30 cellular contexts compared by ENCODE assay signal in genomic region chr14:44771495-44771894, GRCh38.
"Had no signal": no experiment of that assay in that cellular context is flagged by ENCODE, and none has a peak within 500 bp of the region (broad histone marks: within the 10 kb centered on the region; RNA-seq: fewer than 3 reads in every experiment).

No MANE protein-coding gene starts in this region.

- H3K9me3 ChIP-seq: gastroesophageal sphincter, right atrium auricular region, stomach, thyroid gland had no signal

- H3K27ac Mint-ChIP-seq: activated T-helper 1 cell treated with anti-CD3 and anti-CD28 coated beads, Interleukin-12 subunit alpha, Interleukin-12 subunit beta, Interleukin-2, Interleukin-4 antibody, amounts not matched to agents 30 ng/mL and 10 ng/mL and 1 ng/mL, durations not matched to agents 14 hours and 24 hours and 36 hours; memory B cell; natural killer cell; neural progenitor cell; stimulated activated naive B cell treated with anti-CD40 and anti-IgM and Interleukin-4, amounts not matched to agents 10 μg/mL and 1 μg/mL and 100 μg/mL, for 72 hours; T-helper 1 cell treated with Interleukin-12 subunit alpha and Interleukin-12 subunit beta and Interleukin-4 antibody, amounts not matched to agents 30 μg/mL and 1 μg/mL, for 36 hours had no signal

- H3K27me3 ChIP-seq: brain microvascular endothelial cell, dorsolateral prefrontal cortex, gastroesophageal sphincter, neural progenitor cell, right atrium auricular region, stomach, thyroid gland had no signal

- H3K9me3 Mint-ChIP-seq: activated T-helper 1 cell treated with anti-CD3 and anti-CD28 coated beads, Interleukin-12 subunit alpha, Interleukin-12 subunit beta, Interleukin-2, Interleukin-4 antibody, amounts not matched to agents 30 ng/mL and 10 ng/mL and 1 ng/mL, durations not matched to agents 14 hours and 24 hours and 36 hours; neural progenitor cell; stimulated activated naive B cell treated with anti-CD40 and anti-IgM and Interleukin-4, amounts not matched to agents 10 μg/mL and 1 μg/mL and 100 μg/mL, for 72 hours; T-helper 1 cell treated with Interleukin-12 subunit alpha and Interleukin-12 subunit beta and Interleukin-4 antibody, amounts not matched to agents 30 μg/mL and 1 μg/mL, for 36 hours had no signal

- DNase-seq: activated CD4-positive, alpha-beta T cell treated with anti-CD3 and anti-CD28 coated beads for 48 hours; activated CD4-positive, alpha-beta T cell treated with anti-CD3 and anti-CD28 coated beads, Interleukin-2, amount 50 U/mL, for 48 hours; activated CD8-positive, alpha-beta memory T cell treated with anti-CD3 and anti-CD28 coated beads for 24 hours; activated effector memory CD4-positive, alpha-beta T cell treated with anti-CD3 and anti-CD28 coated beads, Interleukin-2, amount 50 U/mL, for 16 hours; activated naive CD4-positive, alpha-beta T cell treated with anti-CD3 and anti-CD28 coated beads, Interleukin-2, amount 50 U/mL, for 16 hours; activated T-cell treated with anti-CD3 and anti-CD28 coated beads, Interleukin-2, amount 50 U/mL, for 1 hour; amniotic stem cell; brain microvascular endothelial cell; dorsolateral prefrontal cortex; effector memory CD4-positive, alpha-beta T cell; erythroblast; hippocampal formation; left cardiac atrium; natural killer cell; occipital lobe; stimulated activated CD4-positive, alpha-beta T cell treated with anti-CD3 and anti-CD28 coated beads, Interleukin-15, amount 100 ng/mL, for 24 hours; stimulated activated CD4-positive, alpha-beta T cell treated with anti-CD3 and anti-CD28 coated beads, Interleukin-2, amount 100 ng/mL, for 24 hours; stimulated activated naive B cell treated with anti-CD40 and anti-IgM and Interleukin-4, amounts not matched to agents 10 μg/mL and 1 μg/mL and 100 μg/mL, for 72 hours; stomach; T-helper 9 cell; thyroid gland; WERI-Rb-1 had no signal

- H3K4me3 Mint-ChIP-seq: activated T-helper 1 cell treated with anti-CD3 and anti-CD28 coated beads, Interleukin-12 subunit alpha, Interleukin-12 subunit beta, Interleukin-2, Interleukin-4 antibody, amounts not matched to agents 30 ng/mL and 10 ng/mL and 1 ng/mL, durations not matched to agents 14 hours and 24 hours and 36 hours; memory B cell; natural killer cell; neural progenitor cell; stimulated activated naive B cell treated with anti-CD40 and anti-IgM and Interleukin-4, amounts not matched to agents 10 μg/mL and 1 μg/mL and 100 μg/mL, for 72 hours; T-helper 1 cell treated with Interleukin-12 subunit alpha and Interleukin-12 subunit beta and Interleukin-4 antibody, amounts not matched to agents 30 μg/mL and 1 μg/mL, for 36 hours had no signal

- H3K4me3 ChIP-seq: coronary artery, dorsolateral prefrontal cortex, gastroesophageal sphincter, neural progenitor cell, right atrium auricular region, stomach, thyroid gland had no signal

- H3K4me1 Mint-ChIP-seq: memory B cell; natural killer cell; neural progenitor cell; stimulated activated naive B cell treated with anti-CD40 and anti-IgM and Interleukin-4, amounts not matched to agents 10 μg/mL and 1 μg/mL and 100 μg/mL, for 72 hours had no signal

- H3K9ac ChIP-seq: neural progenitor cell had no signal

- H3K36me3 ChIP-seq: brain microvascular endothelial cell, gastroesophageal sphincter, neural progenitor cell, right atrium auricular region, stomach, thyroid gland, WERI-Rb-1 had no signal

- H3K4me2 ChIP-seq: neural progenitor cell had no signal

- H3K27ac ChIP-seq: brain microvascular endothelial cell, coronary artery, dorsolateral prefrontal cortex, gastroesophageal sphincter, neural progenitor cell, right atrium auricular region, stomach, WERI-Rb-1 had no signal

- H3K27me3 Mint-ChIP-seq: stimulated activated naive B cell treated with anti-CD40 and anti-IgM and Interleukin-4, amounts not matched to agents 10 μg/mL and 1 μg/mL and 100 μg/mL, for 72 hours had no signal

- H3K36me3 Mint-ChIP-seq: memory B cell; natural killer cell; neural progenitor cell; stimulated activated naive B cell treated with anti-CD40 and anti-IgM and Interleukin-4, amounts not matched to agents 10 μg/mL and 1 μg/mL and 100 μg/mL, for 72 hours had no signal

- ATAC-seq: activated CD4-positive, CD25-positive, alpha-beta regulatory T cell treated with anti-CD3 and anti-CD28 coated beads, Interleukin-2, amount 50 U/mL, for 24 hours; gastroesophageal sphincter; left cardiac atrium; natural killer cell; stimulated activated naive B cell treated with anti-CD40 and anti-IgM and Interleukin-4, amounts not matched to agents 10 μg/mL and 1 μg/mL and 100 μg/mL, for 72 hours had no signal

- H2AFZ ChIP-seq: neural progenitor cell had no signal

- H3K4me1 ChIP-seq: gastroesophageal sphincter, neural progenitor cell, right atrium auricular region had no signal
